In the genomic region with DNA sequence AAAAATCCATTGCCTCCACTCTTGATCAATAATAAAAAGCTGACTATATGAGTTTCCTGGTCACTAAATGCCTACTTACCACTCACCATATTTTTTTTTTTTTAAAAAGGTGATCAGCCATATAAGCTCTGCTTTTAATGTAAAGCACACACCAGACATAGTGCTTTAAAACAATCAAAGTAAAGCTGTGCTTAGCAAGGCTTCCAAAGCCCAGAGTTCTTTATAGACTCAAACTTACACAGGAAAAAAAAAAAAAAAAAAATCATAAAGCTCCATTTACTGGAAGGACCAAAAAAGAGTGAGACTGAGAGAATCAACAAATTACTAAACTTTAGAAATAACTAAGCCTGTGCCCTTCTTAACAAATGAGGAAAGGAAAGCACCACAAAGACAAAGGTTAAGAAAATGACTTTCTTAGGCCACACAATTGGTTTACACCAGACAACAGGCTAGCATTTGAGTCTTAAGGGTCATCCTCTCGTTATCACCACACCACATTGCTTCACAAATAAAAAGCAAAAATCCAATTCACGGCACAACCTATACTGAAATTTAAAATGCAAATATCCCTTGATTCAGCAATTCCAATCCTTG, we compare ENCODE assay signal across 22 cellular contexts. TPM values are rescaled to one million over a fixed set of nuclear protein-coding genes. Genes with fewer than 3 reads are reported as not detected.
DNase-seq lines count a peak whose midpoint lies in the region; ATAC-seq, FAIRE-seq and TF ChIP-seq lines count a peak whose summit lies in the region.
"Had no signal": no experiment of that assay in that cellular context is flagged by ENCODE, and none has a peak within 500 bp of the region (broad histone marks: within the 10 kb centered on the region; RNA-seq: fewer than 3 reads in every experiment).

No MANE protein-coding gene starts in this region.

- H3K79me2 ChIP-seq in K562 (ENCODE audit: control insufficient read depth, insufficient read depth, low read length), result peaks cover 21% of the 10 kb centered on the region; the same call in 2 of the 3 replicates

- H3K4me2 ChIP-seq in K562 (ENCODE audit: insufficient read depth, low read length), result no peak overlapping the region

- no peak for ATAC-seq in stimulated activated naive CD8-positive, alpha-beta T cell treated with anti-CD3 and anti-CD28 coated beads, Interleukin-15, Interleukin-2, amounts not matched to agents 100 U/mL and 50 U/mL, for 24 hours
- ATAC-seq in K562, result no peak
- ATAC-seq in stimulated activated effector memory CD8-positive, alpha-beta T cell treated with anti-CD3 and anti-CD28 coated beads, Interleukin-12 subunit alpha, Interleukin-12 subunit beta, amount 100 ng/mL, for 72 hours, result peak; percentile 95
- no peak for ATAC-seq in left colon
- ATAC-seq: A549, Panc1 had no signal

- 83% methylated on average over 2 of the region's 2 CpGs for WGBS in K562 (ENCODE audit: insufficient coverage, low coverage, missing lambda C conversion rate)

- no peaks in the 10 kb centered on the region for H3K9me1 ChIP-seq in K562 (ENCODE audit: control insufficient read depth, insufficient read depth, low read length)

- TF ChIP-seq POLR2A in K562 (conservative IDR thresholded peaks at IDR 0.05), result no peak

- TF ChIP-seq RAD21 in K562 (CRISPR knock-in tag; conservative IDR thresholded peaks at IDR 0.05 in 1 of 2, IDR thresholded peaks at IDR 0.05 in 1 of 2), result no peak

- H3K36me3 Mint-ChIP-seq in activated T-cell treated with anti-CD3 and anti-CD28 coated beads, Interleukin-2, amount 50 U/mL, for 24 hours (ENCODE audit: low read depth), result peaks cover 32% of the 10 kb centered on the region
- peaks cover 3% of the 10 kb centered on the region for H3K36me3 Mint-ChIP-seq in stimulated activated naive CD8-positive, alpha-beta T cell treated with anti-CD3 and anti-CD28 coated beads, Interleukin-15, Interleukin-2, amounts not matched to agents 100 ng/mL and 50 ng/mL, for 24 hours (ENCODE audit: low read depth)
- peaks cover 14% of the 10 kb centered on the region for H3K36me3 Mint-ChIP-seq in stimulated activated effector memory CD8-positive, alpha-beta T cell treated with anti-CD3 and anti-CD28 coated beads, Interleukin-12 subunit alpha, Interleukin-12 subunit beta, amount 100 ng/mL, for 72 hours
- peaks cover 6% of the 10 kb centered on the region for H3K36me3 Mint-ChIP-seq in type B pancreatic cell

- TF ChIP-seq CTCF in K562 (IDR thresholded peaks at IDR 0.05 in 2 of 3, conservative IDR thresholded peaks at IDR 0.05 in 1 of 3; ENCODE audit: insufficient read depth in 2 of 3, low read depth in 1 of 3, low read length in 3 of 3) (no peak), type B pancreatic cell (conservative IDR thresholded peaks at IDR 0.05) (no peak)

- no peaks in the 10 kb centered on the region for H3K9me3 ChIP-seq in K562 (replicated peaks; ENCODE audit: control insufficient read depth, insufficient read depth, low read depth, low read length)
- H3K9me3 ChIP-seq: A549 had no signal

- H2AFZ ChIP-seq in K562 (ENCODE audit: low read depth, low read length), result no peak overlapping the region

- TF ChIP-seq EP300 in K562 (IDR thresholded peaks at IDR 0.05; ENCODE audit: low read length), result no peak

- peaks cover 3% of the 10 kb centered on the region for H3K9me3 Mint-ChIP-seq in activated T-cell treated with anti-CD3 and anti-CD28 coated beads, Interleukin-2, amount 50 U/mL, for 24 hours
- no peaks in the 10 kb centered on the region for H3K9me3 Mint-ChIP-seq in stimulated activated naive CD8-positive, alpha-beta T cell treated with anti-CD3 and anti-CD28 coated beads, Interleukin-15, Interleukin-2, amounts not matched to agents 100 ng/mL and 50 ng/mL, for 24 hours
- H3K9me3 Mint-ChIP-seq in stimulated activated effector memory CD8-positive, alpha-beta T cell treated with anti-CD3 and anti-CD28 coated beads, Interleukin-12 subunit alpha, Interleukin-12 subunit beta, amount 100 ng/mL, for 72 hours, result no peaks in the 10 kb centered on the region
- no peaks in the 10 kb centered on the region for H3K9me3 Mint-ChIP-seq in type B pancreatic cell
- H3K9me3 Mint-ChIP-seq: CD14-positive monocyte, IgD-negative memory B cell had no signal

- peaks cover 47% of the 10 kb centered on the region for H3K4me1 Mint-ChIP-seq in activated T-cell treated with anti-CD3 and anti-CD28 coated beads, Interleukin-2, amount 50 U/mL, for 24 hours (ENCODE audit: low read depth)
- peaks cover 33% of the 10 kb centered on the region for H3K4me1 Mint-ChIP-seq in stimulated activated naive CD8-positive, alpha-beta T cell treated with anti-CD3 and anti-CD28 coated beads, Interleukin-15, Interleukin-2, amounts not matched to agents 100 ng/mL and 50 ng/mL, for 24 hours (ENCODE audit: low read depth)
- H3K4me1 Mint-ChIP-seq in stimulated activated effector memory CD8-positive, alpha-beta T cell treated with anti-CD3 and anti-CD28 coated beads, Interleukin-12 subunit alpha, Interleukin-12 subunit beta, amount 100 ng/mL, for 72 hours, result peaks cover 34% of the 10 kb centered on the region
- H3K4me1 Mint-ChIP-seq in type B pancreatic cell (ENCODE audit: unreplicated experiment), result peaks cover 9% of the 10 kb centered on the region
- H3K4me1 Mint-ChIP-seq: B cell had no signal

- H3K4me3 Mint-ChIP-seq in activated T-cell treated with anti-CD3 and anti-CD28 coated beads, Interleukin-2, amount 50 U/mL, for 24 hours, result no peak overlapping the region
- H3K4me3 Mint-ChIP-seq in stimulated activated naive CD8-positive, alpha-beta T cell treated with anti-CD3 and anti-CD28 coated beads, Interleukin-15, Interleukin-2, amounts not matched to agents 100 ng/mL and 50 ng/mL, for 24 hours, result no peak overlapping the region
- peak overlapping the region; percentile 21 for H3K4me3 Mint-ChIP-seq in stimulated activated effector memory CD8-positive, alpha-beta T cell treated with anti-CD3 and anti-CD28 coated beads, Interleukin-12 subunit alpha, Interleukin-12 subunit beta, amount 100 ng/mL, for 72 hours
- H3K4me3 Mint-ChIP-seq in type B pancreatic cell, result no peak overlapping the region
- H3K4me3 Mint-ChIP-seq: B cell, CD14-positive monocyte, IgD-negative memory B cell had no signal

- no peak for DNase-seq in activated T-cell treated with anti-CD3 and anti-CD28 coated beads, Interleukin-2, amount 50 U/mL, for 24 hours
- DNase-seq in activated T-cell treated with anti-CD3 and anti-CD28 coated beads for 4 hours (no peak), K562 (ENCODE audit: extremely low read depth in 1 of 4, low spot score in 3 of 4) (no peak), type B pancreatic cell (ENCODE audit: extremely low spot score, unreplicated experiment) (no peak), left colon (no peak)
- no peak for DNase-seq in stimulated activated naive CD8-positive, alpha-beta T cell treated with anti-CD3 and anti-CD28 coated beads, Interleukin-15, Interleukin-2, amounts not matched to agents 100 U/mL and 50 U/mL, for 24 hours
- DNase-seq in stimulated activated effector memory CD8-positive, alpha-beta T cell treated with anti-CD3 and anti-CD28 coated beads, Interleukin-12 subunit alpha, Interleukin-12 subunit beta, amount 100 ng/mL, for 72 hours (ENCODE audit: low spot score in 2 of 2), result no peak
- DNase-seq: DMS79, Karpas-422, MV-4-11, NCI-H1105 treated with DMSO at 0.1 percent for 48 hours, NCI-H2029 treated with DMSO at 0.1 percent for 48 hours, NCI-H226, NCI-H524 treated with DMSO at 0.1 percent for 48 hours, NCI-H82 had no signal

- CTCF ChIA-PET in K562 (lab: Yijun Ruan, JAX; ENCODE audit: low intra/inter-chr PET ratio), result no interaction called here

- H3K27ac Mint-ChIP-seq in activated T-cell treated with anti-CD3 and anti-CD28 coated beads, Interleukin-2, amount 50 U/mL, for 24 hours, result peak overlapping the region; percentile 86
- peak overlapping the region; percentile 30 for H3K27ac Mint-ChIP-seq in stimulated activated naive CD8-positive, alpha-beta T cell treated with anti-CD3 and anti-CD28 coated beads, Interleukin-15, Interleukin-2, amounts not matched to agents 100 ng/mL and 50 ng/mL, for 24 hours
- H3K27ac Mint-ChIP-seq in stimulated activated effector memory CD8-positive, alpha-beta T cell treated with anti-CD3 and anti-CD28 coated beads, Interleukin-12 subunit alpha, Interleukin-12 subunit beta, amount 100 ng/mL, for 72 hours, result peak overlapping the region; percentile 77
- H3K27ac Mint-ChIP-seq in type B pancreatic cell, result no peak overlapping the region
- H3K27ac Mint-ChIP-seq: B cell had no signal

- H4K20me1 ChIP-seq in K562 (replicated peaks; ENCODE audit: control insufficient read depth, insufficient read depth, low read length), result 0 out of 2 replicates have a peak, but pooled peaks cover 4% of the 10 kb centered on the region

- H3K4me1 ChIP-seq in K562 (replicated peaks in 1 of 2; ENCODE audit: control insufficient read depth in 2 of 2, insufficient read depth in 2 of 2, low read length in 2 of 2), result peaks cover 0 to 4% of the 10 kb centered on the region in 2 experiments; a peak in 1 of 5 replicates

- no peaks in the 10 kb centered on the region for H3K27me3 ChIP-seq in K562 (ENCODE audit: control insufficient read depth in 2 of 2, insufficient read depth in 2 of 2, low read length in 2 of 2)

- no TSS peak for BruUV-seq in K562 (replicated peaks; lab: Mats Ljungman, UMichigan)

- H3K9ac ChIP-seq in K562 (ENCODE audit: insufficient read depth in 1 of 2, low read depth in 2 of 2, low read length in 2 of 2), result no peak overlapping the region

- H3K27me3 Mint-ChIP-seq in activated T-cell treated with anti-CD3 and anti-CD28 coated beads, Interleukin-2, amount 50 U/mL, for 24 hours, result no peaks in the 10 kb centered on the region
- no peaks in the 10 kb centered on the region for H3K27me3 Mint-ChIP-seq in stimulated activated naive CD8-positive, alpha-beta T cell treated with anti-CD3 and anti-CD28 coated beads, Interleukin-15, Interleukin-2, amounts not matched to agents 100 ng/mL and 50 ng/mL, for 24 hours
- no peaks in the 10 kb centered on the region for H3K27me3 Mint-ChIP-seq in type B pancreatic cell
- H3K27me3 Mint-ChIP-seq: B cell, IgD-negative memory B cell had no signal

- no peak for FAIRE-seq in K562 (lab: Jason Lieb, UNC)
- FAIRE-seq: A549, H54 had no signal

- intact Hi-C loops in K562 (cut with micrococcal nuclease) (no loop called here), left colon (cut with DNase I, micrococcal nuclease) (no loop called here)

- no peak overlapping the region for H3K27ac ChIP-seq in K562 (ENCODE audit: extremely low read depth, low read depth, low read length)
- H3K27ac ChIP-seq: A549 had no signal

- no peaks in the 10 kb centered on the region for H3K36me3 ChIP-seq in K562 (ENCODE audit: control insufficient read depth, insufficient read depth, low read length)

- POLR2A ChIA-PET in K562 (lab: Yijun Ruan, JAX), result interaction anchor here (1.0 to 1.6 kb wide), 4 partner anchors 11 to 139 kb away, joined by 3 to 11 read pairs (median 6); a partner anchor contains a TSS

- in situ Hi-C loops in K562 (cut with MboI), result no loop called here

- H3K4me3 ChIP-seq in K562, result no peak overlapping the region
- H3K4me3 ChIP-seq: A549 had no signal

RNA-seq across cellular contexts. Expression of a gene that starts 11.2 kb away (rescaled TPM):
- 38.7 and 52.9 TPM in 2 replicates for total RNA-seq in K562 (2011; cell fraction: chromatin; rRNA removed; ENCODE audit: low replicate concordance)
- total RNA-seq in K562 (2011; cell fraction: nucleolus; rRNA removed), result 26.2 and 27.5 TPM in 2 replicates
- total RNA-seq in K562 (2011; cell fraction: nucleoplasm; rRNA removed), result 35.6 and 47.0 TPM in 2 replicates
- total RNA-seq in K562 (2014; rRNA removed), result 4.3 and 4.4 TPM in 2 replicates
- 6.8 and 6.9 TPM in 2 replicates for total RNA-seq in K562 (2014; rRNA removed; fragmentation: Illumina TruSeq; extraction: Trizol)
- 3.8 and 4.5 TPM in 2 replicates for total RNA-seq in K562 (2015; rRNA removed; fragmentation: Illumina TruSeq; extraction: Trizol)
- 12.0 and 14.3 TPM in 2 replicates for total RNA-seq in K562 (2021)
- 11.4 and 14.2 TPM in 2 replicates for polyA plus RNA-seq in K562 (2011; rRNA removed)
- 6.6 and 10.6 TPM in 2 replicates for polyA plus RNA-seq in K562 (2011; cell fraction: cytosol; rRNA removed)
- polyA plus RNA-seq in K562 (2011; cell fraction: nucleus; rRNA removed), result 12.8 and 15.9 TPM in 2 replicates
- 8.5 and 14.6 TPM in 2 replicates for polyA plus RNA-seq in K562 (2012)
- 12.9 and 13.0 TPM in 2 replicates for polyA plus RNA-seq in K562 (2014; fragmentation: Illumina TruSeq; extraction: Trizol)
- polyA plus RNA-seq in K562 (2014; fragmentation: Nextera tagmentation; extraction: Ambion mirVana), result 1 to 10 TPM; 4.7 to 7.9 TPM
- 5.9 and 6.8 TPM in 2 replicates for polyA plus RNA-seq in K562 (2014; rRNA removed)
- 21.8 and 29.3 TPM in 2 replicates for polyA minus RNA-seq in K562 (2011; rRNA and poly(A)+ RNA removed)
- 10.3 and 12.3 TPM in 2 replicates for polyA minus RNA-seq in K562 (2011; cell fraction: cytosol; rRNA and poly(A)+ RNA removed)
- polyA minus RNA-seq in K562 (2011; cell fraction: nucleus; rRNA and poly(A)+ RNA removed), result 14.8 and 26.1 TPM in 2 replicates
- total RNA-seq in type B pancreatic cell (ENCODE audit: low replicate concordance), result 13.1 and 14.3 TPM in 2 replicates
- total RNA-seq in left colon, result 10 to 100 TPM; 13.6 to 19.1 TPM
